ENCODE assay signal across 8 cellular contexts in the genomic region with DNA sequence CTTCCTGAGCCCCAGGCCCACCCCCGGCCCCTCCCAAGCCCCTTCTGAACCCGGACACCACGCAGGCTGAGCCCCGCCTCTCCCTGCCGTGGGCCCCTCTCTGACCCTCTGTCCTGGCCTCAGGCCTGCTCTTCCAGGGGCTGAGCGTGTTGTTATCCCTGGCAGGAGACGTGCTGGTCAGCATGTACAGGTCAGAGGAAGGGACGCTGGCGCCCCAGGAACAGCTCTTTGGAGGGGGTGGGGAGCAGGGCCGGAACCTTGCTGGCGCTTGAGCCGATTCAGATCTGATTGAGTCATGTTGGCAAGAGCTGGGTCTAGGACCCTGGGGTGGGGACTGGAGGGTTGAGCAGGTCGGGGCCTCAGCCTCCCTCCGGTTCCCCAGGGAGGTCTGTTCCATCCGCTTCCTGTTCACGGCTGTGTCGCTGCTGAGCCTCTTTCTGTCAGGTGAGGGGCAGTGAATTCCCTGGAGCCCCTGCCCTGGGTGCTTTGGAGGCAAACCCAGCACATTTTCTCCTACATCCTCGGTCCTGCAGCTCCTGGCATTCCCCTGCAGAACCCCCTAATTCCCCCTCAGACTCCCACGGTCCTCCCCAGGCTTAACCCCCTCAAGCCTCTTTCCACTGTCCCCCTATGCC. TPM values are rescaled to one million over a fixed set of nuclear protein-coding genes. Genes with fewer than 3 reads are reported as not detected.
DNase-seq lines count a peak whose midpoint lies in the region; ATAC-seq, FAIRE-seq and TF ChIP-seq lines count a peak whose summit lies in the region.

No MANE protein-coding gene starts in this region.

- H3K4me3 ChIP-seq in GM06990 (replicated peaks; ENCODE audit: low read depth, low read length) (peak overlapping the region; percentile 74), bronchial epithelial cell (ENCODE audit: low read depth, low read length) (peak overlapping the region; percentile 49), kidney epithelial cell (ENCODE audit: low read depth, low read length) (peak overlapping the region; percentile 48)

- H3K36me3 ChIP-seq in GM06990 (ENCODE audit: control insufficient read depth, insufficient read depth, low read length) (no peaks in the 10 kb centered on the region; the same call in 1 of the 2 replicates), bronchial epithelial cell (ENCODE audit: control insufficient read depth, insufficient read depth, low read length) (peaks cover 6% of the 10 kb centered on the region), kidney epithelial cell (ENCODE audit: control insufficient read depth, insufficient read depth, low read length) (peaks cover 1% of the 10 kb centered on the region)

- TF ChIP-seq CTCF in GM06990 (IDR thresholded peaks at IDR 0.05; ENCODE audit: insufficient read depth, low read length, poor library complexity, severe bottlenecking) (peak; percentile 31), bronchial epithelial cell (IDR thresholded peaks at IDR 0.05; ENCODE audit: insufficient read depth, low read length, severe bottlenecking) (peak; percentile 55), kidney epithelial cell (IDR thresholded peaks at IDR 0.05; ENCODE audit: insufficient read depth, low read length, poor library complexity, severe bottlenecking) (peak; percentile 50)

- ATAC-seq in GM18520 (IDR thresholded peaks at IDR 0.05; ENCODE audit: unreplicated experiment) (no peak), GM18498 (IDR thresholded peaks at IDR 0.05; ENCODE audit: unreplicated experiment) (no peak)

- DNase-seq in GM06990 (ENCODE audit: extremely low read depth, insufficient read length) (peak; percentile 73), LHCN-M2 (ENCODE audit: low read depth) (peak; percentile 77), SW 1271 (lab: John Stamatoyannopoulos, UW) (peak; percentile 91), bronchial epithelial cell (ENCODE audit: low read depth) (peak; percentile 68), kidney epithelial cell (ENCODE audit: low read depth) (peak; percentile 32)
- peak; percentile 34 for DNase-seq in stimulated activated CD4-positive, alpha-beta T cell treated with anti-CD3 and anti-CD28 coated beads, Interleukin-4, amount 100 ng/mL, for 1 hour

- no peak for FAIRE-seq in bronchial epithelial cell (lab: Jason Lieb, UNC)

- H3K27me3 ChIP-seq in GM06990 (replicated peaks; ENCODE audit: control insufficient read depth, insufficient read depth, low read length) = no peaks in the 10 kb centered on the region
- H3K27me3 ChIP-seq in bronchial epithelial cell (ENCODE audit: control insufficient read depth, insufficient read depth, low read length) = no peaks in the 10 kb centered on the region
- no peaks in the 10 kb centered on the region for H3K27me3 ChIP-seq in kidney epithelial cell (ENCODE audit: control insufficient read depth, insufficient read depth, low read length)

RNA-seq across cellular contexts. Expression of gene SPAG4, which starts 1.9 kb away (rescaled TPM):
- 12.6 and 13.7 TPM in 2 replicates for total RNA-seq in LHCN-M2 (2014; rRNA removed)
- 12.2 TPM for polyA plus RNA-seq in LHCN-M2 (2012)
- 6.1 and 9.9 TPM in 2 replicates for total RNA-seq in bronchial epithelial cell
- 2.6 and 7.9 TPM in 2 replicates for total RNA-seq in kidney epithelial cell

RNA-seq across cellular contexts. Expression of gene CPNE1, which starts 47.2 kb away (rescaled TPM):
- total RNA-seq in LHCN-M2 (2014; rRNA removed) = 148 and 168 TPM in 2 replicates
- polyA plus RNA-seq in LHCN-M2 (2012) = 244 TPM
- 76.3 and 85.5 TPM in 2 replicates for total RNA-seq in bronchial epithelial cell
- 109 and 158 TPM in 2 replicates for total RNA-seq in kidney epithelial cell

RNA-seq across cellular contexts. Expression of gene RBM12, which starts 47.2 kb away (rescaled TPM):
- 45.7 and 46.2 TPM in 2 replicates for total RNA-seq in LHCN-M2 (2014; rRNA removed)
- polyA plus RNA-seq in LHCN-M2 (2012) = 27.6 TPM
- 40.0 and 51.2 TPM in 2 replicates for total RNA-seq in bronchial epithelial cell
- 35.7 and 43.2 TPM in 2 replicates for total RNA-seq in kidney epithelial cell

Comparison
In these comparisons a context has a peak if more than half of its experiments do, and no peak if none do; other contexts are left out.
1. DNase-seq: peak in every context shown above with its lines; median percentile 91 in SW 1271; 77 in LHCN-M2; 73 in GM06990; 68 in bronchial epithelial cell; 34 in stimulated activated CD4-positive, alpha-beta T cell treated with anti-CD3 and anti-CD28 coated beads, Interleukin-4, amount 100 ng/mL, for 1 hour; 32 in kidney epithelial cell.